In genomic region chrX:145861818-145862217, GRCh38 we compare ENCODE assay signal across 34 cellular contexts. TPM values are rescaled to one million over a fixed set of nuclear protein-coding genes. Genes with fewer than 3 reads are reported as not detected.
"Had no signal": no experiment of that assay in that cellular context is flagged by ENCODE, and none has a peak within 500 bp of the region (broad histone marks: within the 10 kb centered on the region; RNA-seq: fewer than 3 reads in every experiment).

No MANE protein-coding gene starts in this region.

- ATAC-seq: activated CD8-positive, alpha-beta T cell treated with anti-CD3 and anti-CD28 coated beads for 36 hours; activated naive CD4-positive, alpha-beta T cell treated with anti-CD3 and anti-CD28 coated beads, Interleukin-2, amount 50 U/mL, for 72 hours; activated T-cell treated with anti-CD3 and anti-CD28 coated beads, Interleukin-2, amount 50 U/mL, for 4 hours; activated T-cell treated with anti-CD3 and anti-CD28 coated beads, Interleukin-2, amount 50 U/mL, for 72 hours; activated T-helper 17 cell treated with anti-CD3 and anti-CD28 coated beads, Interleukin-2, amount 50 U/mL, for 72 hours; body of pancreas; T-cell; T-helper 17 cell had no signal

- DNase-seq: activated B cell treated with CpG ODN at 0.5 μM for 24 hours; activated CD4-positive, alpha-beta memory T cell treated with anti-CD3 and anti-CD28 coated beads for 36 hours; activated CD4-positive, alpha-beta T cell treated with anti-CD3 and anti-CD28 coated beads for 4 hours; activated CD4-positive, alpha-beta T cell treated with anti-CD3 and anti-CD28 coated beads, Interleukin-2, amount 10 ng/mL, durations not matched to agents 24 days and 14 days; activated CD4-positive, alpha-beta T cell treated with anti-CD3 and anti-CD28 coated beads, Interleukin-2, amount 50 U/mL, for 1 hour; activated CD4-positive, alpha-beta T cell treated with anti-CD3 and anti-CD28 coated beads, Interleukin-2, amount 50 U/mL, for 4 hours; activated CD4-positive, CD25-positive, alpha-beta regulatory T cell treated with anti-CD3 and anti-CD28 coated beads, Interleukin-2, amount 50 U/mL, for 72 hours; activated CD8-positive, alpha-beta memory T cell treated with anti-CD3 and anti-CD28 coated beads, Interleukin-2, amount 50 U/mL, for 4 hours; activated CD8-positive, alpha-beta T cell treated with anti-CD3 and anti-CD28 coated beads for 36 hours; activated effector memory CD4-positive, alpha-beta T cell treated with anti-CD3 and anti-CD28 coated beads, Interleukin-2, amount 50 U/mL, for 16 hours; activated gamma-delta T cell treated with Interleukin-2 at 50 U/mL for 16 hours; activated naive CD4-positive, alpha-beta T cell; activated naive CD4-positive, alpha-beta T cell treated with anti-CD3 and anti-CD28 coated beads for 36 hours; activated naive CD4-positive, alpha-beta T cell treated with anti-CD3 and anti-CD28 coated beads, Interleukin-2, amount 50 U/mL, for 16 hours; activated naive CD8-positive, alpha-beta T cell treated with anti-CD3 and anti-CD28 coated beads for 36 hours; activated T-cell treated with anti-CD3 and anti-CD28 coated beads for 4 hours; activated T-cell treated with anti-CD3 and anti-CD28 coated beads, Interleukin-2, amount 50 U/mL, for 1 hour; activated T-cell treated with anti-CD3 and anti-CD28 coated beads, Interleukin-2, amount 50 U/mL, for 4 hours; activated T-cell treated with anti-CD3 and anti-CD28 coated beads, Interleukin-2, amount 50 U/mL, for 72 hours; adrenal gland; amniotic stem cell; aorta; body of pancreas; brain microvascular endothelial cell; central memory CD4-positive, alpha-beta T cell; T-cell; T-helper 17 cell; T-helper 9 cell had no signal

RNA-seq across cellular contexts. Expression of gene SLITRK2, which starts 44.2 kb away (rescaled TPM):
- total RNA-seq: activated B cell treated with CpG ODN at 0.5 μM for 24 hours; activated CD4-positive, alpha-beta memory T cell treated with anti-CD3 and anti-CD28 coated beads for 36 hours; activated CD4-positive, alpha-beta T cell treated with anti-CD3 and anti-CD28 coated beads, Interleukin-2, amount 10 ng/mL, durations not matched to agents 24 days and 14 days; activated CD8-positive, alpha-beta memory T cell treated with anti-CD3 and anti-CD28 coated beads for 36 hours; activated CD8-positive, alpha-beta T cell treated with anti-CD3 and anti-CD28 coated beads for 36 hours; activated naive CD4-positive, alpha-beta T cell treated with anti-CD3 and anti-CD28 coated beads for 36 hours; activated naive CD4-positive, alpha-beta T cell treated with anti-CD3 and anti-CD28 coated beads, Interleukin-2, amount 50 U/mL, for 72 hours; activated naive CD8-positive, alpha-beta T cell treated with anti-CD3 and anti-CD28 coated beads for 36 hours; activated T-cell treated with anti-CD3 and anti-CD28 coated beads, Interleukin-2, amount 50 U/mL, for 4 hours; activated T-cell treated with anti-CD3 and anti-CD28 coated beads, Interleukin-2, amount 50 U/mL, for 72 hours; activated T-helper 1 cell treated with anti-CD3 and anti-CD28 coated beads, Interleukin-12 subunit alpha, Interleukin-12 subunit beta, Interleukin-2, Interleukin-4 antibody, amounts not matched to agents 30 ng/mL and 10 ng/mL and 1 ng/mL, durations not matched to agents 14 hours and 24 hours and 36 hours; activated T-helper 17 cell treated with anti-CD3 and anti-CD28 coated beads, Interleukin-2, amount 50 U/mL, for 72 hours; astrocyte; T-cell; T-helper 1 cell treated with Interleukin-12 subunit alpha and Interleukin-12 subunit beta and Interleukin-4 antibody, amounts not matched to agents 30 ng/mL and 1 ng/mL, for 36 hours; T-helper 17 cell had no signal
